ENCODE assay signal across 22 cellular contexts in genomic region chr12:127720334-127720733, GRCh38.
"Had no signal": no experiment of that assay in that cellular context is flagged by ENCODE, and none has a peak within 500 bp of the region (broad histone marks: within the 10 kb centered on the region; RNA-seq: fewer than 3 reads in every experiment).

No MANE protein-coding gene starts in this region.

- H3K4me1 ChIP-seq: parathyroid adenoma, psoas muscle, right lobe of liver, sigmoid colon, stomach, suprapubic skin, testis, tibial artery, transverse colon, upper lobe of right lung, uterus had no signal

- H3K27me3 ChIP-seq: ovary, right lobe of liver, sigmoid colon, stomach, suprapubic skin, testis, tibial artery, transverse colon, upper lobe of right lung, uterus had no signal

- H3K36me3 ChIP-seq: ovary, right lobe of liver, sigmoid colon, stomach, suprapubic skin, tibial artery, transverse colon, upper lobe of right lung, uterus had no signal

- H2AFZ ChIP-seq: parathyroid adenoma had no signal

- H3K27ac ChIP-seq: ovary, parathyroid adenoma, psoas muscle, right lobe of liver, sigmoid colon, stomach, suprapubic skin, testis, tibial artery, transverse colon, upper lobe of right lung, uterus had no signal

- DNase-seq: naive thymus-derived CD8-positive, alpha-beta T cell; nephron progenitor cell; occipital lobe; ovary; psoas muscle; right lobe of liver; sigmoid colon; small intestine; stimulated activated CD4-positive, alpha-beta T cell treated with anti-CD3 and anti-CD28 coated beads, Interleukin-15, amount 100 ng/mL, for 24 hours; stimulated activated CD4-positive, alpha-beta T cell treated with anti-CD3 and anti-CD28 coated beads, Interleukin-2, amount 100 ng/mL, for 24 hours; stimulated activated CD4-positive, alpha-beta T cell treated with anti-CD3 and anti-CD28 coated beads, Interleukin-2, amount 100 ng/mL, for 48 hours; stimulated activated CD4-positive, alpha-beta T cell treated with anti-CD3 and anti-CD28 coated beads, Interleukin-4, amount 100 ng/mL, for 24 hours; stimulated activated naive B cell treated with anti-CD40 and anti-IgM and Interleukin-4, amounts not matched to agents 10 μg/mL and 1 μg/mL and 100 μg/mL, for 72 hours; stimulated activated naive CD4-positive, alpha-beta T cell treated with Interleukin-2 at 50 U/mL for 16 hours; stomach; testis; tibial artery; transverse colon; upper lobe of right lung; uterus had no signal

- H3K9me3 ChIP-seq: ovary, psoas muscle, right lobe of liver, sigmoid colon, stomach, suprapubic skin, testis, tibial artery, transverse colon, upper lobe of right lung, uterus had no signal

- H3K4me3 ChIP-seq: ovary, psoas muscle, right lobe of liver, sigmoid colon, stomach, suprapubic skin, testis, tibial artery, transverse colon, upper lobe of right lung, uterus had no signal

- H3K9ac ChIP-seq: parathyroid adenoma had no signal
